ENCODE assay signal across 17 cellular contexts in genomic region chr14:78253986-78254385, GRCh38.
DNase-seq lines count a peak whose midpoint lies in the region; ATAC-seq and TF ChIP-seq lines count a peak whose summit lies in the region.
"Had no signal": no experiment of that assay in that cellular context is flagged by ENCODE, and none has a peak within 500 bp of the region (broad histone marks: within the 10 kb centered on the region; RNA-seq: fewer than 3 reads in every experiment).

No MANE protein-coding gene starts in this region.

- no peaks in the 10 kb centered on the region for H3K27me3 Mint-ChIP-seq in HFFc6 (ENCODE audit: insufficient read depth)
- peaks cover 5% of the 10 kb centered on the region for H3K27me3 Mint-ChIP-seq in activated T-helper 17 cell treated with anti-CD3 and anti-CD28 coated beads, Interleukin-2, amount 50 U/mL, for 72 hours
- no peaks in the 10 kb centered on the region for H3K27me3 Mint-ChIP-seq in activated CD8-positive, alpha-beta memory T cell treated with anti-CD3 and anti-CD28 coated beads, Interleukin-2, amount 10 ng/mL, durations not matched to agents 7 days and 5 days

- peaks cover 20% of the 10 kb centered on the region; the same call in 1 of the 2 replicates for H3K4me1 Mint-ChIP-seq in HFFc6 (ENCODE audit: low read depth)
- no peaks in the 10 kb centered on the region for H3K4me1 Mint-ChIP-seq in activated T-helper 17 cell treated with anti-CD3 and anti-CD28 coated beads, Interleukin-2, amount 50 U/mL, for 72 hours
- H3K4me1 Mint-ChIP-seq in activated CD8-positive, alpha-beta memory T cell treated with anti-CD3 and anti-CD28 coated beads, Interleukin-2, amount 10 ng/mL, durations not matched to agents 7 days and 5 days: peaks cover 5% of the 10 kb centered on the region

- H3K27ac ChIP-seq in coronary artery: no peak overlapping the region
- H3K27ac ChIP-seq: pancreas, stomach had no signal

- CTCF ChIA-PET in activated CD8-positive, alpha-beta memory T cell treated with anti-CD3 and anti-CD28 coated beads, Interleukin-2, amount 10 ng/mL, durations not matched to agents 7 days and 5 days (lab: Charles Lee): no interaction called here

- no peaks in the 10 kb centered on the region for H3K36me3 Mint-ChIP-seq in HFFc6 (ENCODE audit: low read depth)
- H3K36me3 Mint-ChIP-seq in activated T-helper 17 cell treated with anti-CD3 and anti-CD28 coated beads, Interleukin-2, amount 50 U/mL, for 72 hours (ENCODE audit: low read depth): no peaks in the 10 kb centered on the region
- no peaks in the 10 kb centered on the region for H3K36me3 Mint-ChIP-seq in activated CD8-positive, alpha-beta memory T cell treated with anti-CD3 and anti-CD28 coated beads, Interleukin-2, amount 10 ng/mL, durations not matched to agents 7 days and 5 days

- H3K4me3 Mint-ChIP-seq in HFFc6: no peak overlapping the region
- H3K4me3 Mint-ChIP-seq in activated T-helper 17 cell treated with anti-CD3 and anti-CD28 coated beads, Interleukin-2, amount 50 U/mL, for 72 hours: no peak overlapping the region
- no peak overlapping the region for H3K4me3 Mint-ChIP-seq in activated CD8-positive, alpha-beta memory T cell treated with anti-CD3 and anti-CD28 coated beads, Interleukin-2, amount 10 ng/mL, durations not matched to agents 7 days and 5 days
- H3K4me3 Mint-ChIP-seq: CD4-positive, alpha-beta T cell; T-helper 1 cell treated with Interleukin-12 subunit alpha and Interleukin-12 subunit beta and Interleukin-4 antibody, amounts not matched to agents 30 μg/mL and 1 μg/mL, for 36 hours had no signal

- peak; percentile 84 for ATAC-seq in activated T-helper 17 cell treated with anti-CD3 and anti-CD28 coated beads, Interleukin-2, amount 50 U/mL, for 72 hours (replicated peaks)
- ATAC-seq in HG02973 (IDR thresholded peaks at IDR 0.05; ENCODE audit: unreplicated experiment): no peak
- ATAC-seq in activated CD8-positive, alpha-beta memory T cell treated with anti-CD3 and anti-CD28 coated beads, Interleukin-2, amount 10 ng/mL, durations not matched to agents 7 days and 5 days: no peak

- no peak overlapping the region; the same call in 1 of the 2 replicates for H3K27ac Mint-ChIP-seq in HFFc6
- H3K27ac Mint-ChIP-seq in activated T-helper 17 cell treated with anti-CD3 and anti-CD28 coated beads, Interleukin-2, amount 50 U/mL, for 72 hours: no peak overlapping the region
- H3K27ac Mint-ChIP-seq in activated CD8-positive, alpha-beta memory T cell treated with anti-CD3 and anti-CD28 coated beads, Interleukin-2, amount 10 ng/mL, durations not matched to agents 7 days and 5 days: no peak overlapping the region
- H3K27ac Mint-ChIP-seq: CD4-positive, alpha-beta T cell; T-helper 1 cell treated with Interleukin-12 subunit alpha and Interleukin-12 subunit beta and Interleukin-4 antibody, amounts not matched to agents 30 μg/mL and 1 μg/mL, for 36 hours had no signal

- DNase-seq in AG08396 (ENCODE audit: low spot score): peak; percentile 31
- peak; percentile 69 for DNase-seq in HFFc6
- peak; percentile 68 for DNase-seq in iris pigment epithelial cell (ENCODE audit: low read depth)
- no peak for DNase-seq in activated CD8-positive, alpha-beta memory T cell treated with anti-CD3 and anti-CD28 coated beads, Interleukin-2, amount 10 ng/mL, durations not matched to agents 7 days and 5 days
- no peak for DNase-seq in stimulated activated CD4-positive, alpha-beta T cell treated with anti-CD3 and anti-CD28 coated beads, Interleukin-4, amount 100 ng/mL, for 24 hours
- no peak for DNase-seq in coronary artery (ENCODE audit: low spot score)
- DNase-seq: activated CD8-positive, alpha-beta memory T cell treated with anti-CD3 and anti-CD28 coated beads for 24 hours; amygdala; CD4-positive, alpha-beta T cell; GOT3; NCI-H187; pancreas; stimulated activated CD4-positive, alpha-beta T cell treated with anti-CD3 and anti-CD28 coated beads, Interleukin-2, amount 100 ng/mL, for 48 hours; stomach had no signal

- H3K4me3 ChIP-seq in coronary artery: no peak overlapping the region
- H3K4me3 ChIP-seq: pancreas, stomach had no signal

- H3K9me3 Mint-ChIP-seq in HFFc6: peaks cover 22% of the 10 kb centered on the region; the same call in 1 of the 2 replicates
- H3K9me3 Mint-ChIP-seq in activated T-helper 17 cell treated with anti-CD3 and anti-CD28 coated beads, Interleukin-2, amount 50 U/mL, for 72 hours: peaks cover 4% of the 10 kb centered on the region
- H3K9me3 Mint-ChIP-seq in activated CD8-positive, alpha-beta memory T cell treated with anti-CD3 and anti-CD28 coated beads, Interleukin-2, amount 10 ng/mL, durations not matched to agents 7 days and 5 days (ENCODE audit: low read depth): no peaks in the 10 kb centered on the region
- H3K9me3 Mint-ChIP-seq: CD4-positive, alpha-beta T cell had no signal

- TF ChIP-seq CTCF in HFFc6 (IDR thresholded peaks at IDR 0.05) (no peak), coronary artery (IDR thresholded peaks at IDR 0.05) (no peak)

Comparison
In these comparisons a context has a peak if more than half of its experiments do, and no peak if none do; other contexts are left out.
1. DNase-seq: peak in AG08396 (single experiment), HFFc6 (single experiment) and iris pigment epithelial cell (single experiment); none in activated CD8-positive, alpha-beta memory T cell treated with anti-CD3 and anti-CD28 coated beads, Interleukin-2, amount 10 ng/mL, durations not matched to agents 7 days and 5 days (single experiment), stimulated activated CD4-positive, alpha-beta T cell treated with anti-CD3 and anti-CD28 coated beads, Interleukin-4, amount 100 ng/mL, for 24 hours (single experiment) and coronary artery (single experiment).